Comparison of ENCODE assay signal across 9 cellular contexts in the genomic region with DNA sequence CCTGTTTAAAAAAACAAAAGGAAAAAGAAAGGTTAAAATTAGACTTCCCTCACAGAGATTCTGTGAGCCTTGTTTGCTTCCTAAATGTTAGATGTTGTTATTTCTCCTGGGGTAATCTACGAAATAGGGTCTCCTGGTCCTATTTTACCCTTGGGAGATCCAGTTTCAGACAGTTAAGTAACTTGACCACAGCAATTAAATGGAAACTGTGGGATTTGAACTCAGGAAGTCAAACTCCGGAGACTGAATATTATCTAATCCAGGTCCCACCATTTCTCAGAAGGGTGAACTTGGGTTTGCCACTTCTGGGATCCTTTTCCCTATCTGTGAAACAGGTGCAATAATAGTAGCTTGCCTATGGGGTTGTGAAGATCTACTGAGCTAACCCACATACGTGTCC. TPM values are rescaled to one million over a fixed set of nuclear protein-coding genes. Genes with fewer than 3 reads are reported as not detected.
DNase-seq lines count a peak whose midpoint lies in the region; FAIRE-seq and TF ChIP-seq lines count a peak whose summit lies in the region.
"Had no signal": no experiment of that assay in that cellular context is flagged by ENCODE, and none has a peak within 500 bp of the region (broad histone marks: within the 10 kb centered on the region; RNA-seq: fewer than 3 reads in every experiment).

No MANE protein-coding gene starts in this region.

- peak overlapping the region; percentile 32 for H3K4me2 ChIP-seq in H9 (ENCODE audit: insufficient read depth, insufficient read length, low read length)
- H3K4me2 ChIP-seq in OCI-LY1 (ENCODE audit: low read length), result peak overlapping the region; percentile 69
- H3K4me2 ChIP-seq in endothelial cell of umbilical vein (ENCODE audit: insufficient read depth, low read length), result no peak overlapping the region
- H3K4me2 ChIP-seq in trophoblast cell (ENCODE audit: low read length), result peak overlapping the region; percentile 93

- FAIRE-seq in endothelial cell of umbilical vein (lab: Jason Lieb, UNC), result no peak
- FAIRE-seq: GM12891 had no signal

- no peak overlapping the region for H4K91ac ChIP-seq in H9 (ENCODE audit: insufficient read length, low read depth, low read length)
- H4K91ac ChIP-seq in trophoblast cell (ENCODE audit: low read depth, low read length), result no peak overlapping the region

- H3K4me1 Mint-ChIP-seq in H9, result peaks cover 22 to 28% of the 10 kb centered on the region in 2 experiments

- H3K9ac ChIP-seq in H9 (ENCODE audit: extremely low read depth, insufficient read length, low read length) (no peak overlapping the region), OCI-LY1 (ENCODE audit: low read length) (peak overlapping the region; percentile 41; the same call in 1 of the 2 replicates), endothelial cell of umbilical vein (replicated peaks; ENCODE audit: extremely low read depth, insufficient read depth, low read length) (no peak overlapping the region), trophoblast cell (ENCODE audit: low read length) (no peak overlapping the region)

- DNase-seq in H9, result no peak
- no peak for DNase-seq in endothelial cell of umbilical vein (ENCODE audit: low read depth, low spot score)
- no peak for DNase-seq in trophoblast cell
- no peak for DNase-seq in NCI-H2081 treated with DMSO at 0.1 percent for 48 hours (lab: John Stamatoyannopoulos, UW)
- no peak for DNase-seq in globus pallidus (ENCODE audit: low spot score)
- DNase-seq in COLO668 (lab: John Stamatoyannopoulos, UW; ENCODE audit: unreplicated experiment), result no peak

- H2AK5ac ChIP-seq in H9 (ENCODE audit: insufficient read length, low read length) (no peak overlapping the region), trophoblast cell (ENCODE audit: low read length) (no peak overlapping the region)

- intact Hi-C loops in endothelial cell of umbilical vein (cut with micrococcal nuclease), result no loop called here

- H2BK5ac ChIP-seq in H9 (ENCODE audit: insufficient read length, low read length), result no peak overlapping the region
- H2BK5ac ChIP-seq in trophoblast cell (ENCODE audit: low read depth, low read length, poor library complexity), result no peak overlapping the region

- H3K27ac Mint-ChIP-seq in H9, result no peak overlapping the region; a peak in 1 of 7 replicates

- H3K79me2 ChIP-seq in H9 (ENCODE audit: insufficient read depth, low read length) (no peaks in the 10 kb centered on the region), OCI-LY1 (ENCODE audit: insufficient read depth, low read length) (no peaks in the 10 kb centered on the region), endothelial cell of umbilical vein (ENCODE audit: control insufficient read depth, insufficient read depth, low read length) (no peaks in the 10 kb centered on the region), trophoblast cell (ENCODE audit: control insufficient read depth, insufficient read depth, low read length, poor library complexity) (no peaks in the 10 kb centered on the region)

- peaks cover 8% of the 10 kb centered on the region for H3K23me2 ChIP-seq in H9 (ENCODE audit: insufficient read length, low read depth, low read length, poor library complexity, severe bottlenecking)

- peaks cover 0 to 19% (median 2%) of the 10 kb centered on the region in 3 experiments; a peak in 5 of 7 replicates for H3K36me3 Mint-ChIP-seq in H9 (ENCODE audit: insufficient read depth in 1 of 3, low read depth in 3 of 3)

- peaks cover 16 to 25% of the 10 kb centered on the region in 2 experiments for H3K9me3 Mint-ChIP-seq in H9

- no peaks in the 10 kb centered on the region for H3K4me1 ChIP-seq in H9 (ENCODE audit: insufficient read depth, low read length)
- H3K4me1 ChIP-seq in OCI-LY1 (ENCODE audit: insufficient read depth, low read length, severe bottlenecking), result peaks cover 15% of the 10 kb centered on the region
- no peaks in the 10 kb centered on the region for H3K4me1 ChIP-seq in endothelial cell of umbilical vein (ENCODE audit: control insufficient read depth, extremely low read depth, insufficient read depth, low read length)
- H3K4me1 ChIP-seq in trophoblast cell (ENCODE audit: control insufficient read depth in 1 of 2, insufficient read depth in 2 of 2, low read length in 2 of 2), result peaks cover 5 to 8% of the 10 kb centered on the region in 2 experiments

- H3K56ac ChIP-seq in H9 (ENCODE audit: insufficient read length, low read depth, low read length), result no peak overlapping the region

- peaks cover 3% of the 10 kb centered on the region; the same call in 1 of the 2 replicates for H3K27me3 ChIP-seq in H9 (ENCODE audit: insufficient read depth, low read length)
- H3K27me3 ChIP-seq in OCI-LY1 (ENCODE audit: insufficient read depth, low read length), result no peaks in the 10 kb centered on the region; the same call in 1 of the 2 replicates
- peaks cover 9 to 11% of the 10 kb centered on the region in 2 experiments for H3K27me3 ChIP-seq in endothelial cell of umbilical vein (ENCODE audit: control insufficient read depth in 2 of 2, insufficient read depth in 2 of 2, low read length in 2 of 2)
- H3K27me3 ChIP-seq in trophoblast cell (ENCODE audit: insufficient read depth, low read length), result no peaks in the 10 kb centered on the region

- no peak overlapping the region for H2BK15ac ChIP-seq in H9 (ENCODE audit: low read depth, low read length)

- TF ChIP-seq CTCF in H9 (conservative IDR thresholded peaks at IDR 0.05) (no peak), OCI-LY1 (IDR thresholded peaks at IDR 0.05; ENCODE audit: low read length) (no peak), endothelial cell of umbilical vein (IDR thresholded peaks at IDR 0.05; ENCODE audit: extremely low read depth in 1 of 2, insufficient read depth in 1 of 2, low read depth in 1 of 2, low read length in 2 of 2) (no peak)

- H3K14ac ChIP-seq in H9 (ENCODE audit: insufficient read depth, low read length) (no peak overlapping the region), trophoblast cell (ENCODE audit: low read length) (no peak overlapping the region)

- H3K79me1 ChIP-seq in H9 (ENCODE audit: insufficient read depth, low read depth, low read length, poor library complexity, severe bottlenecking) (no peaks in the 10 kb centered on the region), trophoblast cell (ENCODE audit: low read length) (no peaks in the 10 kb centered on the region)

- H2BK12ac ChIP-seq in H9 (ENCODE audit: insufficient read length, low read depth, low read length) (no peak overlapping the region), trophoblast cell (ENCODE audit: low read length) (no peak overlapping the region)

- no peak overlapping the region for H3T11ph ChIP-seq in H9 (ENCODE audit: low read length)

- no peak overlapping the region for H2AFZ ChIP-seq in H9 (ENCODE audit: low read length)
- no peak overlapping the region for H2AFZ ChIP-seq in OCI-LY1 (ENCODE audit: low read length)
- no peak overlapping the region for H2AFZ ChIP-seq in endothelial cell of umbilical vein (ENCODE audit: low read depth, low read length)
- H2AFZ ChIP-seq in trophoblast cell (ENCODE audit: insufficient read depth, low read length, poor library complexity), result no peak overlapping the region

- H3K27ac ChIP-seq in H9 (ENCODE audit: insufficient read length, low read depth, low read length), result no peak overlapping the region
- no peak overlapping the region for H3K27ac ChIP-seq in OCI-LY1 (ENCODE audit: low read depth, low read length, poor library complexity, severe bottlenecking)
- H3K27ac ChIP-seq in endothelial cell of umbilical vein (ENCODE audit: insufficient read depth, low read depth, low read length), result no peak overlapping the region
- no peak overlapping the region for H3K27ac ChIP-seq in trophoblast cell (ENCODE audit: low read depth, low read length)

- WGBS in H9 (ENCODE audit: extremely low coverage, insufficient read length, low lambda C conversion rate), result no CpG with 5 or more reads among the region's 3 CpGs
- no CpG with 5 or more reads among the region's 3 CpGs for WGBS in trophoblast cell (ENCODE audit: extremely low coverage, insufficient coverage, insufficient read length)

- peak overlapping the region; percentile 66 to 89 for H3K4me3 Mint-ChIP-seq in H9

- dilution Hi-C loops in endothelial cell of umbilical vein (cut with MboI; ENCODE audit: extremely low pct_ligation_motif_present, low sequenced_read_pairs), result no loop called here

- H3K9me3 ChIP-seq in H9 (ENCODE audit: control insufficient read depth, low read depth, low read length) (no peaks in the 10 kb centered on the region), OCI-LY1 (ENCODE audit: low read length) (peaks cover 6% of the 10 kb centered on the region; the same call in 1 of the 2 replicates), endothelial cell of umbilical vein (replicated peaks; ENCODE audit: control insufficient read depth, insufficient read depth, low read length) (no peaks in the 10 kb centered on the region), trophoblast cell (ENCODE audit: insufficient read depth, low read depth, low read length) (peaks cover 2% of the 10 kb centered on the region)

- H4K20me1 ChIP-seq in H9 (ENCODE audit: control insufficient read depth, insufficient read depth, insufficient read length), result no peaks in the 10 kb centered on the region
- H4K20me1 ChIP-seq in OCI-LY1 (ENCODE audit: insufficient read depth, low read length), result no peaks in the 10 kb centered on the region
- no peaks in the 10 kb centered on the region for H4K20me1 ChIP-seq in endothelial cell of umbilical vein (replicated peaks; ENCODE audit: control insufficient read depth, extremely low read depth, insufficient read depth, low read length)

- H3K23ac ChIP-seq in H9 (ENCODE audit: insufficient read length, low read depth, low read length) (no peak overlapping the region), trophoblast cell (ENCODE audit: low read length) (no peak overlapping the region)

- no peak overlapping the region for H2BK20ac ChIP-seq in H9 (ENCODE audit: low read depth, low read length, poor library complexity, severe bottlenecking)

- H3K4ac ChIP-seq in H9 (ENCODE audit: low read depth, low read length) (no peak overlapping the region), trophoblast cell (ENCODE audit: low read depth, low read length) (no peak overlapping the region)

- POLR2A ChIA-PET in endothelial cell of umbilical vein (lab: Charles Lee), result no interaction called here

- H3K9me1 ChIP-seq in endothelial cell of umbilical vein (replicated peaks; ENCODE audit: control insufficient read depth, extremely low read depth, insufficient read depth, low read length), result no peaks in the 10 kb centered on the region

- H3K27me3 Mint-ChIP-seq in H9 (ENCODE audit: low read depth), result peaks cover 13% of the 10 kb centered on the region

- no peak overlapping the region for H2BK120ac ChIP-seq in H9 (ENCODE audit: low read depth, low read length, poor library complexity, severe bottlenecking)
- no peak overlapping the region for H2BK120ac ChIP-seq in trophoblast cell (ENCODE audit: insufficient read depth, low read length, poor library complexity)

- no peaks in the 10 kb centered on the region for H3F3A ChIP-seq in OCI-LY1 (ENCODE audit: insufficient read depth, low read length)

- TF ChIP-seq POLR2A in endothelial cell of umbilical vein (IDR thresholded peaks at IDR 0.05; ENCODE audit: low read depth, low read length), result no peak

- H3K9me2 ChIP-seq in OCI-LY1 (ENCODE audit: low read depth, low read length), result no peaks in the 10 kb centered on the region

- no TSS peak for BruUV-seq in endothelial cell of umbilical vein (replicated peaks; lab: Mats Ljungman, UMichigan)

- H4K12ac ChIP-seq in trophoblast cell (ENCODE audit: low read depth, low read length), result no peak overlapping the region

- H3K18ac ChIP-seq in H9 (ENCODE audit: insufficient read length, low read depth, low read length), result no peak overlapping the region
- H3K18ac ChIP-seq in trophoblast cell (ENCODE audit: low read length), result no peak overlapping the region

- CTCF ChIA-PET in endothelial cell of umbilical vein (lab: Charles Lee), result no interaction called here

- H4K8ac ChIP-seq in H9 (replicated peaks; ENCODE audit: insufficient read length, low read depth, low read length) (no peak overlapping the region), trophoblast cell (ENCODE audit: low read depth, low read length) (no peak overlapping the region)

- H3K36me3 ChIP-seq in OCI-LY1 (ENCODE audit: insufficient read depth, low read length) (no peaks in the 10 kb centered on the region; the same call in 1 of the 2 replicates), endothelial cell of umbilical vein (ENCODE audit: control insufficient read depth in 2 of 2, extremely low read depth in 1 of 2, insufficient read depth in 2 of 2, low read length in 2 of 2) (no peaks in the 10 kb centered on the region), trophoblast cell (ENCODE audit: control insufficient read depth in 1 of 2, insufficient read depth in 2 of 2, low read length in 2 of 2) (peaks cover 0 to 1% of the 10 kb centered on the region in 2 experiments)

- H3K4me3 ChIP-seq in OCI-LY1 (ENCODE audit: low read depth, low read length, poor library complexity, severe bottlenecking) (peak overlapping the region; percentile 56), endothelial cell of umbilical vein (replicated peaks in 1 of 3; ENCODE audit: insufficient read depth in 1 of 3, low read depth in 1 of 3, low read length in 3 of 3) (no peak overlapping the region), trophoblast cell (ENCODE audit: low read depth, low read length) (no peak overlapping the region)

- no peak overlapping the region for H4K5ac ChIP-seq in H9 (ENCODE audit: insufficient read length, low read depth, low read length)

RNA-seq across cellular contexts. Expression of a gene that starts 6.4 kb away (rescaled TPM):
- total RNA-seq in H9 (2021) (1.2 and 2.3 TPM in 2 replicates), endothelial cell of umbilical vein (not detected in 2 replicates)
- polyA plus RNA-seq in endothelial cell of umbilical vein, result not detected in 2 replicates
- not detected in 2 replicates for polyA plus RNA-seq in endothelial cell of umbilical vein (2011; cell fraction: cytosol; rRNA removed)
- polyA plus RNA-seq in endothelial cell of umbilical vein (2011; cell fraction: nucleus; rRNA removed), result not detected in 2 replicates
- not detected in 2 replicates for polyA plus RNA-seq in endothelial cell of umbilical vein (2012)
- polyA minus RNA-seq in endothelial cell of umbilical vein, result not detected in 2 replicates
- polyA minus RNA-seq in endothelial cell of umbilical vein (2011; cell fraction: cytosol; rRNA and poly(A)+ RNA removed), result 4.1 TPM
- not detected in 2 replicates for polyA minus RNA-seq in endothelial cell of umbilical vein (2011; cell fraction: nucleus; rRNA and poly(A)+ RNA removed)
- 1.7 and 1.9 TPM in 2 replicates for polyA plus RNA-seq in trophoblast cell (2013)
- total RNA-seq: RPMI7951 had no signal
